In genomic region chr2:229921101-229921891, GRCh38 we compare ENCODE assay signal across 8 cellular contexts. TPM values are rescaled to one million over a fixed set of nuclear protein-coding genes. Genes with fewer than 3 reads are reported as not detected.
DNase-seq lines count a peak whose midpoint lies in the region; ATAC-seq, FAIRE-seq and TF ChIP-seq lines count a peak whose summit lies in the region.

No MANE protein-coding gene starts in this region.

- no peak for FAIRE-seq in frontal cortex (lab: Jason Lieb, UNC)

- peak; percentile 72 for DNase-seq in COLO668 (lab: John Stamatoyannopoulos, UW; ENCODE audit: unreplicated experiment)
- peak; percentile 74 to 87 (median 82) for DNase-seq in Peyer's patch
- peak; percentile 24 to 65 (median 38) for DNase-seq in activated naive CD4-positive, alpha-beta T cell (lab: John Stamatoyannopoulos, UW)
- DNase-seq in frontal cortex (ENCODE audit: low spot score in 2 of 2) = peak; percentile 70 to 71

- ATAC-seq in GM19463 (IDR thresholded peaks at IDR 0.05; ENCODE audit: unreplicated experiment) (peak; percentile 27), HG03571 (IDR thresholded peaks at IDR 0.05; ENCODE audit: unreplicated experiment) (peak; percentile 22)

- peaks cover 0 to 12% (median 0%) of the 10 kb centered on the region in 3 donors for H3K36me3 ChIP-seq in Peyer's patch
- H3K36me3 ChIP-seq in neutrophil = peaks cover 6% of the 10 kb centered on the region

- TF ChIP-seq POLR2A in Peyer's patch (IDR thresholded peaks at IDR 0.05) = peak in 1 of 2 donors; percentile 7

- peak overlapping the region; percentile 95 to 100 (median 99) for H3K27ac ChIP-seq in Peyer's patch
- peak overlapping the region; percentile 99 for H3K27ac ChIP-seq in neutrophil
- H3K27ac ChIP-seq in temporal lobe (ENCODE audit: low read depth, low read length) = peak overlapping the region; percentile 75

- H3K4me1 ChIP-seq in Peyer's patch = peaks cover 0 to 32% (median 2%) of the 10 kb centered on the region in 4 donors
- peaks cover 28 to 37% of the 10 kb centered on the region in 2 experiments for H3K4me1 ChIP-seq in neutrophil (ENCODE audit: control insufficient read depth in 1 of 2, insufficient read depth in 1 of 2, low read depth in 1 of 2, low read length in 1 of 2)

- TF ChIP-seq CTCF in Peyer's patch (IDR thresholded peaks at IDR 0.05) (no peak), neutrophil (IDR thresholded peaks at IDR 0.05) (no peak)

- H3K4me3 ChIP-seq in Peyer's patch (peak overlapping the region; percentile 80 to 98 (median 92)), neutrophil (ENCODE audit: low read depth in 1 of 2, low read length in 1 of 2) (peak overlapping the region; percentile 91 to 94)

- H3K9me3 ChIP-seq in Peyer's patch (no peaks in the 10 kb centered on the region), neutrophil (no peaks in the 10 kb centered on the region)

- H3K27me3 ChIP-seq in Peyer's patch (no peaks in the 10 kb centered on the region), neutrophil (no peaks in the 10 kb centered on the region)

RNA-seq across cellular contexts. Expression of gene TRIP12, which starts 0.5 kb away (rescaled TPM):
- total RNA-seq in Peyer's patch (100 to 1,000 TPM; 131 to 343 (median 194) TPM), frontal cortex (168 TPM), temporal lobe (148 TPM)

RNA-seq across cellular contexts. Expression of gene FBXO36, which starts 1.0 kb away (rescaled TPM):
- total RNA-seq in Peyer's patch = 1 to 10 TPM in 2 of 4 donors, under 1 TPM in 1, not detected in 1; 0.94 to 2.7 (median 2.6) TPM
- total RNA-seq in frontal cortex = 7.3 TPM
- total RNA-seq in temporal lobe = 3.9 TPM

Comparison
In these comparisons a context has a peak if more than half of its experiments do, and no peak if none do; other contexts are left out.
1. Peak in every context shown above with its lines: DNase-seq, ATAC-seq, H3K4me3 ChIP-seq and H3K27ac ChIP-seq.